ENCODE assay signal across 15 cellular contexts in genomic region chr17:31452561-31453110, GRCh38.
A peak's percentile ranks its signal among the peaks of the same experiment; 100 is the strongest.
DNase-seq lines count a peak whose midpoint lies in the region; ATAC-seq and TF ChIP-seq lines count a peak whose summit lies in the region.
"Had no signal": no experiment of that assay in that cellular context is flagged by ENCODE, and none has a peak within 500 bp of the region (broad histone marks: within the 10 kb centered on the region; RNA-seq: fewer than 3 reads in every experiment).

No MANE protein-coding gene starts in this region.

- H3K9me3 ChIP-seq in right atrium auricular region (no peaks in the 10 kb centered on the region), esophagus squamous epithelium (no peaks in the 10 kb centered on the region), ascending aorta (no peaks in the 10 kb centered on the region)
- H3K9me3 ChIP-seq: SJCRH30 had no signal

- no peaks in the 10 kb centered on the region for H3K27me3 ChIP-seq in right atrium auricular region
- H3K27me3 ChIP-seq in esophagus squamous epithelium = no peaks in the 10 kb centered on the region
- no peaks in the 10 kb centered on the region for H3K27me3 ChIP-seq in ascending aorta
- H3K27me3 ChIP-seq: SJCRH30 had no signal

- H3K36me3 ChIP-seq in right atrium auricular region (no peaks in the 10 kb centered on the region), esophagus squamous epithelium (no peaks in the 10 kb centered on the region), ascending aorta (no peaks in the 10 kb centered on the region)
- H3K36me3 ChIP-seq: SJCRH30 had no signal

- no peak for TF ChIP-seq POLR2A in esophagus squamous epithelium (IDR thresholded peaks at IDR 0.05)

- DNase-seq in Right ventricle myocardium inferior (ENCODE audit: missing footprints) (no peak), right atrium auricular region (ENCODE audit: low spot score) (no peak), esophagus squamous epithelium (lab: John Stamatoyannopoulos, UW) (no peak), myocyte (ENCODE audit: low read depth) (peak; percentile 40), NCI-H146 treated with DMSO at 0.1 percent for 48 hours (lab: John Stamatoyannopoulos, UW; ENCODE audit: unreplicated experiment) (no peak), ascending aorta (ENCODE audit: low spot score in 2 of 2) (no peak), posterior vena cava (ENCODE audit: low spot score) (no peak)
- DNase-seq: HCEC 1CT, MV-4-11, NCI-H1417 treated with DMSO at 0.1 percent for 48 hours, NCI-H2029 treated with DMSO at 0.1 percent for 48 hours, NCI-H510A treated with DMSO at 0.1 percent for 48 hours, SJCRH30 had no signal

- no peak for TF ChIP-seq CTCF in right atrium auricular region (IDR thresholded peaks at IDR 0.05)
- no peak for TF ChIP-seq CTCF in esophagus squamous epithelium (IDR thresholded peaks at IDR 0.05)
- TF ChIP-seq CTCF in ascending aorta (IDR thresholded peaks at IDR 0.05) = no peak

- ATAC-seq in Right ventricle myocardium inferior (peak; percentile 47), HG03025 (IDR thresholded peaks at IDR 0.05; ENCODE audit: low FRiP score, unreplicated experiment) (no peak)

- intact Hi-C loops in Right ventricle myocardium inferior (cut with DNase I) = no loop called here
- intact Hi-C loops in esophagus squamous epithelium (cut with DNase I) = no loop called here
- intact Hi-C loops in ascending aorta (cut with DNase I) = no loop called here
- intact Hi-C loops in posterior vena cava (cut with DNase I) = no loop called here

- WGBS in esophagus squamous epithelium, 2 donors = 76 to 77% methylated on average over 3 to 6 of the region's 10 CpGs

- H3K4me3 ChIP-seq in right atrium auricular region = no peak overlapping the region
- H3K4me3 ChIP-seq in esophagus squamous epithelium = no peak overlapping the region
- no peak overlapping the region for H3K4me3 ChIP-seq in ascending aorta
- H3K4me3 ChIP-seq: SJCRH30 had no signal

- H3K27ac ChIP-seq in right atrium auricular region (no peak overlapping the region), esophagus squamous epithelium (peak overlapping the region in 3 of 4 donors; percentile 1 to 67 (median 10)), ascending aorta (no peak overlapping the region)
- H3K27ac ChIP-seq: 22Rv1, SJCRH30 had no signal

- peaks cover 0 to 5% of the 10 kb centered on the region in 2 donors for H3K4me1 ChIP-seq in right atrium auricular region
- H3K4me1 ChIP-seq in esophagus squamous epithelium = peaks cover 0 to 34% (median 3%) of the 10 kb centered on the region in 3 donors
- H3K4me1 ChIP-seq in ascending aorta = no peaks in the 10 kb centered on the region

Comparison
In these comparisons a context has a peak if more than half of its experiments do, and no peak if none do; other contexts are left out.
1. H3K27ac ChIP-seq: peak in esophagus squamous epithelium (3 of 4); none in right atrium auricular region (0 of 2) and ascending aorta (0 of 2).